17 cellular contexts compared by ENCODE assay signal in the genomic region with DNA sequence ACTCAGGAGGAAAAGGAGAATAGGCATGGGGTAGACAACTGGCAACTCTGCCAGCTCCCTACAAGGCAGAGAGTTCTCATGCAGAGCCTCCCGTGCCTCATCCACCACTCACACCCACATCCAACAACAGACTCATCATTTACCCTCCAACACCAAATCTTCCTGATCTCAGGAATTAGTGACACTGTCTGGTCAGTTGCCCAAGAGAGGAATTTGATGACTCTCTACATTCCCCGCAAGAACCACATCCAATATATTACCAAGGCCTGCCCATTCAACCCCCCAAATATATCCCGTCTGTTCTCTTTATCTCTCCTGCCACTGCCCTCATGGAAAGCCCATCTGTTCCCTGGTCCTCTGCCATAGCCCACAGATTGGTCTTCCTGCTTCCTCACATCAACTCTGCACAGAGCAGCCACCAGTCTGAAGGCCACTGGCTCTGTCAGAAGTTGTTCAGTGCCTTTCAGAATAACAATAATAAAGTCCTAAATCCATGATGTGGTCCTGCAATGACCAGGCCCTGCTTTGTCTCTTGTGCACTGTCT. TPM values are rescaled to one million over a fixed set of nuclear protein-coding genes. Genes with fewer than 3 reads are reported as not detected.
DNase-seq lines count a peak whose midpoint lies in the region; ATAC-seq lines count a peak whose summit lies in the region.
"Had no signal": no experiment of that assay in that cellular context is flagged by ENCODE, and none has a peak within 500 bp of the region (broad histone marks: within the 10 kb centered on the region; RNA-seq: fewer than 3 reads in every experiment).

No MANE protein-coding gene starts in this region.

- DNase-seq in A172 (ENCODE audit: low spot score) = peak; percentile 9
- DNase-seq in LHCN-M2 (ENCODE audit: low read depth) = peak; percentile 60
- DNase-seq in RPMI7951 (ENCODE audit: low read depth) = peak; percentile 48
- peak; percentile 19 for DNase-seq in kidney tubule cell (ENCODE audit: low spot score)
- no peak for DNase-seq in effector CD4-positive, alpha-beta T cell
- no peak for DNase-seq in Right ventricle myocardium superior
- DNase-seq in stimulated activated naive CD4-positive, alpha-beta T cell (lab: John Stamatoyannopoulos, UW) = no peak
- DNase-seq: Calu3; CD8-positive, alpha-beta memory T cell; DMS53; GF-D8; IMR-90; NCI-H187; NCI-H2107; NCI-H510A treated with DMSO at 0.1 percent for 48 hours; OCI-M1 had no signal

- no peak for ATAC-seq in Right ventricle myocardium superior (ENCODE audit: poor library complexity)
- ATAC-seq: SK-N-SH treated with all-trans-retinoic acid at 6 μM for 48 hours had no signal

- intact Hi-C loops in Right ventricle myocardium superior (cut with DNase I) = no loop called here

RNA-seq across cellular contexts. Expression of a gene that starts 57.5 kb away (rescaled TPM):
- 26.8 and 40.3 TPM in 2 replicates for total RNA-seq in A172 (2014; rRNA removed; shearing (Covaris generic))
- total RNA-seq in LHCN-M2 (2014; rRNA removed) = 304 and 372 TPM in 2 replicates
- polyA plus RNA-seq in LHCN-M2 (2012) = 301 TPM
- 83.6 and 92.1 TPM in 2 replicates for total RNA-seq in RPMI7951 (2014; rRNA removed; shearing (Covaris generic))
- total RNA-seq in Right ventricle myocardium superior = 54.6 TPM

Comparison
In these comparisons a context has a peak if more than half of its experiments do, and no peak if none do; other contexts are left out.
1. DNase-seq: peak in A172 (single experiment), LHCN-M2 (single experiment), RPMI7951 (single experiment) and kidney tubule cell (single experiment); none in effector CD4-positive, alpha-beta T cell (single experiment), Right ventricle myocardium superior (single experiment) and stimulated activated naive CD4-positive, alpha-beta T cell (0 of 6).